ENCODE assay signal across 8 cellular contexts in genomic region chr14:30375280-30375892, GRCh38.
DNase-seq lines count a peak whose midpoint lies in the region; ATAC-seq and TF ChIP-seq lines count a peak whose summit lies in the region.

No MANE protein-coding gene starts in this region.

- no peaks in the 10 kb centered on the region for H3K4me1 Mint-ChIP-seq in CD8-positive, alpha-beta T cell (ENCODE audit: low read depth)
- H3K4me1 Mint-ChIP-seq in endothelial cell (ENCODE audit: unreplicated experiment), result no peaks in the 10 kb centered on the region
- no peaks in the 10 kb centered on the region for H3K4me1 Mint-ChIP-seq in naive thymus-derived CD4-positive, alpha-beta T cell

- peak; percentile 4 to 62 (median 48) for DNase-seq in CD8-positive, alpha-beta T cell
- DNase-seq in GM19238 (ENCODE audit: insufficient read length, low spot score), result peak; percentile 13
- DNase-seq in NCI-H524 (lab: John Stamatoyannopoulos, UW), result peak; percentile 49 to 75
- DNase-seq in activated CD4-positive, alpha-beta T cell treated with anti-CD3 and anti-CD28 coated beads, Interleukin-2, amount 50 U/mL, for 48 hours, result peak; percentile 74 to 80
- peak; percentile 76 for DNase-seq in endothelial cell (ENCODE audit: low spot score)
- peak; percentile 11 to 57 (median 47) for DNase-seq in naive thymus-derived CD4-positive, alpha-beta T cell
- peak; percentile 57 for DNase-seq in stomach

- POLR2A ChIA-PET in CD8-positive, alpha-beta T cell (lab: Charles Lee), result interaction anchor here (0.6 kb wide), 1 partner anchor 108 kb away, joined by 4 read pairs; no protein-coding TSS in a partner anchor
- POLR2A ChIA-PET in naive thymus-derived CD4-positive, alpha-beta T cell (lab: Charles Lee), result no interaction called here

- ATAC-seq in CD8-positive, alpha-beta T cell, result peak; percentile 81
- ATAC-seq in HG03159 (IDR thresholded peaks at IDR 0.05; ENCODE audit: unreplicated experiment), result peak; percentile 98
- peak; percentile 93 for ATAC-seq in naive thymus-derived CD4-positive, alpha-beta T cell

- H3K9me3 ChIP-seq in CD8-positive, alpha-beta T cell (ENCODE audit: low read length), result no peaks in the 10 kb centered on the region
- H3K9me3 ChIP-seq in naive thymus-derived CD4-positive, alpha-beta T cell (ENCODE audit: control insufficient read depth in 2 of 3, low read length in 3 of 3), result no peaks in the 10 kb centered on the region
- no peaks in the 10 kb centered on the region for H3K9me3 ChIP-seq in stomach

- WGBS in stomach, 5 donors, result 27 to 43% (median 37%) methylated on average over 5 of the region's 5 CpGs

- H3K27ac Mint-ChIP-seq in CD8-positive, alpha-beta T cell, result no peak overlapping the region
- H3K27ac Mint-ChIP-seq in endothelial cell (ENCODE audit: unreplicated experiment), result no peak overlapping the region
- H3K27ac Mint-ChIP-seq in naive thymus-derived CD4-positive, alpha-beta T cell, result no peak overlapping the region

- no peaks in the 10 kb centered on the region for H3K36me3 ChIP-seq in CD8-positive, alpha-beta T cell (ENCODE audit: insufficient read depth, low read length)
- H3K36me3 ChIP-seq in naive thymus-derived CD4-positive, alpha-beta T cell (ENCODE audit: control insufficient read depth in 2 of 3, insufficient read depth in 3 of 3, low read length in 3 of 3), result no peaks in the 10 kb centered on the region
- no peaks in the 10 kb centered on the region for H3K36me3 ChIP-seq in stomach

- no peak overlapping the region for H3K27ac ChIP-seq in CD8-positive, alpha-beta T cell (ENCODE audit: low read depth, low read length)
- no peak overlapping the region for H3K27ac ChIP-seq in naive thymus-derived CD4-positive, alpha-beta T cell (ENCODE audit: low read depth, low read length)
- H3K27ac ChIP-seq in stomach, result no peak overlapping the region

- no peak overlapping the region for H3K4me3 ChIP-seq in CD8-positive, alpha-beta T cell (ENCODE audit: low read depth, low read length)
- H3K4me3 ChIP-seq in naive thymus-derived CD4-positive, alpha-beta T cell (ENCODE audit: low read length), result no peak overlapping the region
- no peak overlapping the region for H3K4me3 ChIP-seq in stomach

- no peak overlapping the region for H3K4me3 Mint-ChIP-seq in CD8-positive, alpha-beta T cell
- no peak overlapping the region for H3K4me3 Mint-ChIP-seq in endothelial cell (ENCODE audit: unreplicated experiment)
- no peak overlapping the region for H3K4me3 Mint-ChIP-seq in naive thymus-derived CD4-positive, alpha-beta T cell

- CTCF ChIA-PET in CD8-positive, alpha-beta T cell (lab: Charles Lee), result interaction anchor here (0.6 to 3.3 kb wide), 7 partner anchors 9 to 146 kb away, joined by 3 to 20 read pairs (median 3); no protein-coding TSS in a partner anchor
- CTCF ChIA-PET in naive thymus-derived CD4-positive, alpha-beta T cell (lab: Charles Lee), result interaction anchor here (0.7 to 1.2 kb wide), 4 partner anchors 145 to 1437 kb away, joined by 3 to 5 read pairs (median 3); no protein-coding TSS in a partner anchor

- intact Hi-C loops in CD8-positive, alpha-beta T cell (cut with DNase I, micrococcal nuclease), result loop anchor here in 1 of 2 experiments (1.0 to 10.0 kb wide), 3 partner anchors 147 to 532 kb away; no protein-coding TSS in a partner anchor
- intact Hi-C loops in naive thymus-derived CD4-positive, alpha-beta T cell (cut with micrococcal nuclease), result loop anchor here (1.0 to 10.0 kb wide), 5 partner anchors 67 to 532 kb away; no protein-coding TSS in a partner anchor
- intact Hi-C loops in stomach (cut with DNase I; ENCODE audit: low total_unique reads), result no loop called here

- H3K27me3 Mint-ChIP-seq in CD8-positive, alpha-beta T cell (ENCODE audit: low read depth), result peaks cover 15% of the 10 kb centered on the region
- no peaks in the 10 kb centered on the region for H3K27me3 Mint-ChIP-seq in endothelial cell (ENCODE audit: unreplicated experiment)
- H3K27me3 Mint-ChIP-seq in naive thymus-derived CD4-positive, alpha-beta T cell, result peaks cover 0 to 24% (median 19%) of the 10 kb centered on the region in 5 donors

- no peak for TF ChIP-seq POLR2A in stomach (IDR thresholded peaks at IDR 0.05)

- no peaks in the 10 kb centered on the region for H3K27me3 ChIP-seq in CD8-positive, alpha-beta T cell (ENCODE audit: insufficient read depth, low read length)
- H3K27me3 ChIP-seq in naive thymus-derived CD4-positive, alpha-beta T cell (ENCODE audit: control insufficient read depth in 2 of 2, insufficient read depth in 2 of 2, low read length in 2 of 2), result no peaks in the 10 kb centered on the region
- no peaks in the 10 kb centered on the region for H3K27me3 ChIP-seq in stomach

- no peaks in the 10 kb centered on the region for H3K36me3 Mint-ChIP-seq in CD8-positive, alpha-beta T cell
- no peaks in the 10 kb centered on the region for H3K36me3 Mint-ChIP-seq in endothelial cell (ENCODE audit: low read depth, unreplicated experiment)
- H3K36me3 Mint-ChIP-seq in naive thymus-derived CD4-positive, alpha-beta T cell, result no peaks in the 10 kb centered on the region

- TF ChIP-seq EP300 in stomach (IDR thresholded peaks at IDR 0.05), result no peak

- no peaks in the 10 kb centered on the region for H3K9me3 Mint-ChIP-seq in CD8-positive, alpha-beta T cell
- H3K9me3 Mint-ChIP-seq in endothelial cell (ENCODE audit: unreplicated experiment), result no peaks in the 10 kb centered on the region
- no peaks in the 10 kb centered on the region for H3K9me3 Mint-ChIP-seq in naive thymus-derived CD4-positive, alpha-beta T cell

- TF ChIP-seq CTCF in CD8-positive, alpha-beta T cell (IDR thresholded peaks at IDR 0.05), result peak; percentile 62
- TF ChIP-seq CTCF in endothelial cell (IDR thresholded peaks at IDR 0.05; ENCODE audit: unreplicated experiment) (peak; percentile 83), stomach (IDR thresholded peaks at IDR 0.05) (peak in 5 of 7 experiments; percentile 26 to 71 (median 58))

- H3K4me1 ChIP-seq in CD8-positive, alpha-beta T cell (ENCODE audit: insufficient read depth, low read length), result no peaks in the 10 kb centered on the region
- no peaks in the 10 kb centered on the region for H3K4me1 ChIP-seq in naive thymus-derived CD4-positive, alpha-beta T cell (ENCODE audit: control insufficient read depth in 2 of 2, insufficient read depth in 2 of 2, low read length in 2 of 2)
- no peaks in the 10 kb centered on the region for H3K4me1 ChIP-seq in stomach

Comparison
In these comparisons a context has a peak if more than half of its experiments do, and no peak if none do; other contexts are left out.
1. DNase-seq: peak in every context shown above with its lines; median percentile 77 in activated CD4-positive, alpha-beta T cell treated with anti-CD3 and anti-CD28 coated beads, Interleukin-2, amount 50 U/mL, for 48 hours; 76 in endothelial cell; 62 in NCI-H524; 57 in stomach; 48 in CD8-positive, alpha-beta T cell; 47 in naive thymus-derived CD4-positive, alpha-beta T cell; 13 in GM19238.